Comparison of ENCODE assay signal across 35 cellular contexts in genomic region chr2:85462337-85462736, GRCh38. TPM values are rescaled to one million over a fixed set of nuclear protein-coding genes. Genes with fewer than 3 reads are reported as not detected.
"Had no signal": no experiment of that assay in that cellular context is flagged by ENCODE, and none has a peak within 500 bp of the region (broad histone marks: within the 10 kb centered on the region; RNA-seq: fewer than 3 reads in every experiment).

No MANE protein-coding gene starts in this region.

- H3K36me3 Mint-ChIP-seq: activated naive CD8-positive, alpha-beta T cell; T-cell had no signal

- DNase-seq: activated CD4-positive, alpha-beta T cell treated with anti-CD3 and anti-CD28 coated beads for 1 hour; activated CD4-positive, alpha-beta T cell treated with anti-CD3 and anti-CD28 coated beads for 48 hours; activated CD4-positive, alpha-beta T cell treated with anti-CD3 and anti-CD28 coated beads, Interleukin-2, amount 50 U/mL, for 1 hour; activated CD4-positive, alpha-beta T cell treated with anti-CD3 and anti-CD28 coated beads, Interleukin-2, amount 50 U/mL, for 48 hours; activated CD4-positive, CD25-positive, alpha-beta regulatory T cell; activated CD8-positive, alpha-beta memory T cell treated with anti-CD3 and anti-CD28 coated beads for 24 hours; activated CD8-positive, alpha-beta T cell treated with anti-CD3 and anti-CD28 coated beads for 36 hours; activated effector memory CD4-positive, alpha-beta T cell treated with Interleukin-2 at 50 U/mL for 16 hours; activated gamma-delta T cell treated with Interleukin-2 at 50 U/mL for 16 hours; activated naive CD4-positive, alpha-beta T cell treated with anti-CD3 and anti-CD28 coated beads, Interleukin-2, amount 50 U/mL, for 16 hours; activated naive CD4-positive, alpha-beta T cell treated with Interleukin-2 at 50 U/mL for 16 hours; activated T-cell treated with anti-CD3 and anti-CD28 coated beads, Interleukin-2, amount 50 U/mL, for 4 hours; amniotic stem cell; anterior cingulate cortex; brain microvascular endothelial cell; effector memory CD4-positive, alpha-beta T cell; endodermal cell; foreskin keratinocyte; glutamatergic neuron; SW 1271; T-cell; T-helper 9 cell had no signal

- H3K27me3 Mint-ChIP-seq: activated CD8-positive, alpha-beta T cell treated with anti-CD3 and anti-CD28 coated beads for 36 hours; activated naive CD8-positive, alpha-beta T cell; activated T-helper 17 cell treated with anti-CD3 and anti-CD28 coated beads, Interleukin-2, amount 50 U/mL, for 72 hours; central memory CD8-positive, alpha-beta T cell; T-cell had no signal

- H3K27ac ChIP-seq: brain microvascular endothelial cell, coronary artery, dorsolateral prefrontal cortex, foreskin keratinocyte, gastrocnemius medialis had no signal

- ATAC-seq: activated CD8-positive, alpha-beta T cell treated with anti-CD3 and anti-CD28 coated beads for 36 hours; activated T-cell treated with anti-CD3 and anti-CD28 coated beads, Interleukin-2, amount 50 U/mL, for 4 hours; activated T-helper 17 cell treated with anti-CD3 and anti-CD28 coated beads, Interleukin-2, amount 50 U/mL, for 72 hours; esophagus mucosa; foreskin keratinocyte; gastrocnemius medialis; T-cell had no signal

- FAIRE-seq: astrocyte, bronchial epithelial cell had no signal

- H3K27ac Mint-ChIP-seq: activated CD8-positive, alpha-beta T cell treated with anti-CD3 and anti-CD28 coated beads for 36 hours; activated naive CD8-positive, alpha-beta T cell; activated T-helper 17 cell treated with anti-CD3 and anti-CD28 coated beads, Interleukin-2, amount 50 U/mL, for 72 hours; dendritic cell treated with granulocyte-macrophage colony-stimulating factor and Interleukin-4, amounts not matched to agents 40 ng/mL and 50 ng/mL, for 4 days; endodermal cell; T-cell; T-helper 1 cell treated with Interleukin-12 subunit alpha and Interleukin-12 subunit beta and Interleukin-4 antibody, amounts not matched to agents 30 μg/mL and 1 μg/mL, for 36 hours had no signal

- H3K4me3 ChIP-seq: coronary artery, dorsolateral prefrontal cortex, gastrocnemius medialis had no signal

- H3K9me3 Mint-ChIP-seq: activated CD8-positive, alpha-beta T cell treated with anti-CD3 and anti-CD28 coated beads for 36 hours; activated T-cell treated with anti-CD3 and anti-CD28 coated beads, Interleukin-2, amount 50 U/mL, for 4 hours; activated T-helper 17 cell treated with anti-CD3 and anti-CD28 coated beads, Interleukin-2, amount 50 U/mL, for 72 hours; central memory CD8-positive, alpha-beta T cell; dendritic cell treated with granulocyte-macrophage colony-stimulating factor and Interleukin-4, amounts not matched to agents 40 ng/mL and 50 ng/mL, for 4 days; endodermal cell; T-cell; T-helper 1 cell treated with Interleukin-12 subunit alpha and Interleukin-12 subunit beta and Interleukin-4 antibody, amounts not matched to agents 30 μg/mL and 1 μg/mL, for 36 hours had no signal

- H3K27me3 ChIP-seq: brain microvascular endothelial cell, dorsolateral prefrontal cortex, foreskin keratinocyte, gastrocnemius medialis had no signal

- H3K9me3 ChIP-seq: gastrocnemius medialis had no signal

- H3K36me3 ChIP-seq: brain microvascular endothelial cell, gastrocnemius medialis had no signal

- H3K4me3 Mint-ChIP-seq: activated CD8-positive, alpha-beta T cell treated with anti-CD3 and anti-CD28 coated beads for 36 hours; activated naive CD8-positive, alpha-beta T cell; activated T-cell treated with anti-CD3 and anti-CD28 coated beads, Interleukin-2, amount 50 U/mL, for 4 hours; activated T-helper 17 cell treated with anti-CD3 and anti-CD28 coated beads, Interleukin-2, amount 50 U/mL, for 72 hours; central memory CD8-positive, alpha-beta T cell; dendritic cell treated with granulocyte-macrophage colony-stimulating factor and Interleukin-4, amounts not matched to agents 40 ng/mL and 50 ng/mL, for 4 days; endodermal cell; T-cell; T-helper 1 cell treated with Interleukin-12 subunit alpha and Interleukin-12 subunit beta and Interleukin-4 antibody, amounts not matched to agents 30 μg/mL and 1 μg/mL, for 36 hours had no signal

- H3K4me1 Mint-ChIP-seq: activated T-helper 17 cell treated with anti-CD3 and anti-CD28 coated beads, Interleukin-2, amount 50 U/mL, for 72 hours; central memory CD8-positive, alpha-beta T cell; T-cell had no signal

- H3K4me1 ChIP-seq: gastrocnemius medialis had no signal

RNA-seq across cellular contexts. Expression of gene SH2D6, which starts 43.8 kb away (rescaled TPM):
- total RNA-seq: bronchial epithelial cell, cardiac septum, epithelial cell of proximal tubule had no signal
